24 cellular contexts compared by ENCODE assay signal in genomic region chr2:26574066-26574899, GRCh38.
DNase-seq lines count a peak whose midpoint lies in the region; ATAC-seq and TF ChIP-seq lines count a peak whose summit lies in the region.
"Had no signal": no experiment of that assay in that cellular context is flagged by ENCODE, and none has a peak within 500 bp of the region (broad histone marks: within the 10 kb centered on the region; RNA-seq: fewer than 3 reads in every experiment).

No MANE protein-coding gene starts in this region.

- H3K4ac ChIP-seq in H9 (ENCODE audit: low read depth, low read length): no peak overlapping the region

- no peak overlapping the region for H3K9ac ChIP-seq in H9 (ENCODE audit: extremely low read depth, insufficient read length, low read length)
- H3K9ac ChIP-seq: BLaER1, KMS-11 had no signal

- no peaks in the 10 kb centered on the region for H3K79me1 ChIP-seq in H9 (ENCODE audit: insufficient read depth, low read depth, low read length, poor library complexity, severe bottlenecking)

- H3K79me2 ChIP-seq in osteoblast (ENCODE audit: insufficient read depth, low read length) (no peaks in the 10 kb centered on the region), H9 (ENCODE audit: insufficient read depth, low read length) (no peaks in the 10 kb centered on the region)

- H4K91ac ChIP-seq in H9 (ENCODE audit: insufficient read length, low read depth, low read length): no peak overlapping the region

- no peaks in the 10 kb centered on the region for H3K36me3 ChIP-seq in osteoblast (ENCODE audit: insufficient read depth, low read length)
- H3K36me3 ChIP-seq: BLaER1 had no signal

- intact Hi-C loops in Right ventricle myocardium superior (cut with DNase I) (loop anchor here (10.0 kb wide), 1 partner anchor 69 kb away; no protein-coding TSS in a partner anchor), right cardiac atrium (cut with DNase I) (loop anchor here in 1 of 4 donors (10.0 kb wide), 1 partner anchor 69 kb away; no protein-coding TSS in a partner anchor)

- peaks cover 16% of the 10 kb centered on the region for H3K27me3 Mint-ChIP-seq in glutamatergic neuron (ENCODE audit: unreplicated experiment)
- H3K27me3 Mint-ChIP-seq in H9 (ENCODE audit: low read depth): peaks cover 66% of the 10 kb centered on the region

- H3K27me3 ChIP-seq in right cardiac atrium (ENCODE audit: control insufficient read depth, insufficient read depth) (no peaks in the 10 kb centered on the region), osteoblast (ENCODE audit: insufficient read depth, low read length) (peaks cover 42% of the 10 kb centered on the region), H9 (ENCODE audit: insufficient read depth, low read length) (no peaks in the 10 kb centered on the region)
- H3K27me3 ChIP-seq: BLaER1 had no signal

- H4K5ac ChIP-seq in H9 (ENCODE audit: insufficient read length, low read depth, low read length): no peak overlapping the region

- 87% methylated on average over 15 of the region's 15 CpGs for WGBS in right cardiac atrium
- WGBS in H9 (ENCODE audit: extremely low coverage, insufficient read length, low lambda C conversion rate): no CpG with 5 or more reads among the region's 15 CpGs

- H3K4me1 Mint-ChIP-seq in glutamatergic neuron (ENCODE audit: low read depth, unreplicated experiment): peaks cover 3% of the 10 kb centered on the region
- H3K4me1 Mint-ChIP-seq in H9: peaks cover 30 to 41% of the 10 kb centered on the region in 2 experiments
- H3K4me1 Mint-ChIP-seq: IgD-negative memory B cell had no signal

- no peak overlapping the region for H2AK5ac ChIP-seq in H9 (ENCODE audit: insufficient read length, low read length)

- DNase-seq in Right ventricle myocardium superior (peak; percentile 27), right cardiac atrium (no peak), glutamatergic neuron (no peak), osteoblast (ENCODE audit: insufficient read length, low spot score, missing footprints) (peak; percentile 23), H9 (no peak), GM13977 (ENCODE audit: low spot score) (no peak)
- DNase-seq: CD4-positive, alpha-beta T cell; DMS53; HCEC 1CT; NCI-H1048; NCI-H1417; NCI-H1694; NCI-H2029 treated with DMSO at 0.1 percent for 48 hours; NCI-H446 treated with DMSO at 0.1 percent for 48 hours; NCI-H526; NCI-H82; NK-92 treated with Interleukin-12 subunit alpha and Interleukin-12 subunit beta, amount 100 ng/mL, for 24 hours; SHP77 treated with DMSO at 0.1 percent for 48 hours had no signal

- no peak overlapping the region for H2AFZ ChIP-seq in osteoblast (ENCODE audit: low read length)
- H2AFZ ChIP-seq in H9 (ENCODE audit: low read length): no peak overlapping the region
- H2AFZ ChIP-seq: GM23338 had no signal

- H4K20me1 ChIP-seq in osteoblast (ENCODE audit: insufficient read depth, low read length): no peaks in the 10 kb centered on the region
- no peaks in the 10 kb centered on the region for H4K20me1 ChIP-seq in H9 (ENCODE audit: control insufficient read depth, insufficient read depth, insufficient read length)
- H4K20me1 ChIP-seq: BLaER1 had no signal

- H2BK20ac ChIP-seq in H9 (ENCODE audit: low read depth, low read length, poor library complexity, severe bottlenecking): no peak overlapping the region

- no peak overlapping the region for H2BK15ac ChIP-seq in H9 (ENCODE audit: low read depth, low read length)

- H3K9me3 ChIP-seq in right cardiac atrium (ENCODE audit: control insufficient read depth, low read length) (no peaks in the 10 kb centered on the region), osteoblast (ENCODE audit: low read depth, low read length) (no peaks in the 10 kb centered on the region), H9 (ENCODE audit: control insufficient read depth, low read depth, low read length) (no peaks in the 10 kb centered on the region)
- H3K9me3 ChIP-seq: BLaER1 had no signal

- no peak overlapping the region for H2BK120ac ChIP-seq in H9 (ENCODE audit: low read depth, low read length, poor library complexity, severe bottlenecking)

- H3K27ac ChIP-seq in right cardiac atrium (ENCODE audit: low read length) (no peak overlapping the region), osteoblast (ENCODE audit: low read depth, low read length) (no peak overlapping the region), H9 (ENCODE audit: insufficient read length, low read depth, low read length) (no peak overlapping the region)
- H3K27ac ChIP-seq: BLaER1, KMS-11, RWPE1 had no signal

- in situ Hi-C loops in GM13977 (cut with MboI; ENCODE audit: low pct_unique_long_range_greater_than_20kb, low sequenced_read_pairs, unreplicated experiment): no loop called here

- TF ChIP-seq CTCF in glutamatergic neuron (IDR thresholded peaks at IDR 0.05; ENCODE audit: partially characterized antibody, unreplicated experiment) (no peak), osteoblast (IDR thresholded peaks at IDR 0.05; ENCODE audit: extremely low read depth, low read depth, low read length) (no peak), H9 (conservative IDR thresholded peaks at IDR 0.05) (no peak), GM13977 (IDR thresholded peaks at IDR 0.05; ENCODE audit: extremely low read depth, insufficient read depth, missing control alignments) (no peak)

- no peak overlapping the region for H2BK5ac ChIP-seq in H9 (ENCODE audit: insufficient read length, low read length)

- peaks cover 6% of the 10 kb centered on the region for H3K9me3 Mint-ChIP-seq in glutamatergic neuron (ENCODE audit: unreplicated experiment)
- no peaks in the 10 kb centered on the region for H3K9me3 Mint-ChIP-seq in H9
- H3K9me3 Mint-ChIP-seq: CD4-positive, alpha-beta T cell; GM23338; IgD-negative memory B cell had no signal

- H3K4me3 Mint-ChIP-seq in glutamatergic neuron (ENCODE audit: unreplicated experiment) (no peak overlapping the region), H9 (no peak overlapping the region; a peak in 1 of 5 replicates)
- H3K4me3 Mint-ChIP-seq: CD4-positive, alpha-beta T cell; GM23338; IgD-negative memory B cell had no signal

- no peak overlapping the region; the same call in 1 of the 2 replicates for H3K14ac ChIP-seq in H9 (ENCODE audit: insufficient read depth, low read length)

- H3K4me1 ChIP-seq in right cardiac atrium (ENCODE audit: control insufficient read depth, insufficient read depth, low read length) (no peaks in the 10 kb centered on the region), osteoblast (ENCODE audit: insufficient read depth, low read length) (no peaks in the 10 kb centered on the region), H9 (ENCODE audit: insufficient read depth, low read length) (peaks cover 7% of the 10 kb centered on the region; the same call in 1 of the 2 replicates)

- H3K27ac Mint-ChIP-seq in glutamatergic neuron (ENCODE audit: unreplicated experiment) (peak overlapping the region; percentile 9), H9 (no peak overlapping the region; a peak in 1 of 7 replicates)
- H3K27ac Mint-ChIP-seq: CD4-positive, alpha-beta T cell; GM23338; IgD-negative memory B cell had no signal

- H3T11ph ChIP-seq in H9 (ENCODE audit: low read length): no peak overlapping the region

- no peak overlapping the region for H2BK12ac ChIP-seq in H9 (ENCODE audit: insufficient read length, low read depth, low read length)

- H3K23me2 ChIP-seq in H9 (ENCODE audit: insufficient read length, low read depth, low read length, poor library complexity, severe bottlenecking): no peaks in the 10 kb centered on the region

- no peak overlapping the region for H4K8ac ChIP-seq in H9 (replicated peaks; ENCODE audit: insufficient read length, low read depth, low read length)

- no peak for ATAC-seq in Right ventricle myocardium superior (ENCODE audit: poor library complexity)
- ATAC-seq in right cardiac atrium: no peak
- no peak for ATAC-seq in GM18498 (IDR thresholded peaks at IDR 0.05; ENCODE audit: unreplicated experiment)
- ATAC-seq: GM23338 had no signal

- no peak overlapping the region for H3K4me3 ChIP-seq in right cardiac atrium (ENCODE audit: low read length)
- no peak overlapping the region for H3K4me3 ChIP-seq in osteoblast (ENCODE audit: insufficient read depth, low read length)
- H3K4me3 ChIP-seq: BLaER1, GM23338 had no signal

- no peak overlapping the region for H3K56ac ChIP-seq in H9 (ENCODE audit: insufficient read length, low read depth, low read length)

- no peak overlapping the region for H3K23ac ChIP-seq in H9 (ENCODE audit: insufficient read length, low read depth, low read length)

- H3K4me2 ChIP-seq in osteoblast (ENCODE audit: insufficient read depth, low read length) (no peak overlapping the region), H9 (ENCODE audit: insufficient read depth, insufficient read length, low read length) (no peak overlapping the region)
- H3K4me2 ChIP-seq: BLaER1, GM23338, KMS-11 had no signal

- H3K36me3 Mint-ChIP-seq in glutamatergic neuron (ENCODE audit: unreplicated experiment): no peaks in the 10 kb centered on the region
- no peaks in the 10 kb centered on the region for H3K36me3 Mint-ChIP-seq in H9 (ENCODE audit: insufficient read depth in 1 of 3, low read depth in 3 of 3)
- H3K36me3 Mint-ChIP-seq: IgD-negative memory B cell had no signal

- H3K18ac ChIP-seq in H9 (ENCODE audit: insufficient read length, low read depth, low read length): no peak overlapping the region

Comparison
In these comparisons a context has a peak if more than half of its experiments do, and no peak if none do; other contexts are left out.
1. DNase-seq: peak in Right ventricle myocardium superior (single experiment) and osteoblast (single experiment); none in right cardiac atrium (0 of 3), glutamatergic neuron (single experiment), H9 (single experiment) and GM13977 (single experiment).